9 cellular contexts compared by ENCODE assay signal in genomic region chr16:30895592-30896202, GRCh38. TPM values are rescaled to one million over a fixed set of nuclear protein-coding genes. Genes with fewer than 3 reads are reported as not detected.
DNase-seq lines count a peak whose midpoint lies in the region; ATAC-seq and TF ChIP-seq lines count a peak whose summit lies in the region.
"Had no signal": no experiment of that assay in that cellular context is flagged by ENCODE, and none has a peak within 500 bp of the region (broad histone marks: within the 10 kb centered on the region; RNA-seq: fewer than 3 reads in every experiment).

No MANE protein-coding gene starts in this region.

- H3K27me3 Mint-ChIP-seq in activated CD4-positive, alpha-beta memory T cell treated with anti-CD3 and anti-CD28 coated beads for 36 hours = no peaks in the 10 kb centered on the region
- H3K27me3 Mint-ChIP-seq in activated CD4-positive, alpha-beta memory T cell treated with anti-CD3 and anti-CD28 coated beads, Interleukin-2, amount 10 ng/mL, durations not matched to agents 7 days and 5 days = no peaks in the 10 kb centered on the region
- no peaks in the 10 kb centered on the region for H3K27me3 Mint-ChIP-seq in type B pancreatic cell

- peaks cover 39% of the 10 kb centered on the region for H3K4me1 Mint-ChIP-seq in activated CD4-positive, alpha-beta memory T cell treated with anti-CD3 and anti-CD28 coated beads for 36 hours (ENCODE audit: low read depth)
- peaks cover 49% of the 10 kb centered on the region for H3K4me1 Mint-ChIP-seq in activated CD4-positive, alpha-beta memory T cell treated with anti-CD3 and anti-CD28 coated beads, Interleukin-2, amount 10 ng/mL, durations not matched to agents 7 days and 5 days
- peaks cover 29% of the 10 kb centered on the region for H3K4me1 Mint-ChIP-seq in type B pancreatic cell (ENCODE audit: unreplicated experiment)

- CTCF ChIA-PET in activated CD4-positive, alpha-beta memory T cell treated with anti-CD3 and anti-CD28 coated beads for 36 hours (lab: Charles Lee) = interaction anchor here (3.8 kb wide), 1 partner anchor 51 kb away, joined by 21 read pairs; no protein-coding TSS in a partner anchor
- CTCF ChIA-PET in activated CD4-positive, alpha-beta memory T cell treated with anti-CD3 and anti-CD28 coated beads, Interleukin-2, amount 10 ng/mL, durations not matched to agents 7 days and 5 days (lab: Charles Lee) = interaction anchor here (1.0 to 1.7 kb wide), 2 partner anchors 21 to 51 kb away, joined by 5 read pairs; no protein-coding TSS in a partner anchor

- no peak for TF ChIP-seq CTCF in brain microvascular endothelial cell (IDR thresholded peaks at IDR 0.05; ENCODE audit: low read depth, low read length, missing control alignments)
- TF ChIP-seq CTCF in lung (IDR thresholded peaks at IDR 0.05; ENCODE audit: control extremely low read depth, extremely low read depth) = no peak
- no peak for TF ChIP-seq CTCF in type B pancreatic cell (conservative IDR thresholded peaks at IDR 0.05)

- 69 to 78% methylated on average over 27 of the region's 27 CpGs for WGBS in lung, 2 donors

- no peaks in the 10 kb centered on the region for H3K27me3 ChIP-seq in brain microvascular endothelial cell (replicated peaks)
- no peaks in the 10 kb centered on the region for H3K27me3 ChIP-seq in lung (ENCODE audit: control insufficient read depth, insufficient read depth)

- H3K9me3 Mint-ChIP-seq in activated CD4-positive, alpha-beta memory T cell treated with anti-CD3 and anti-CD28 coated beads for 36 hours = no peaks in the 10 kb centered on the region
- no peaks in the 10 kb centered on the region for H3K9me3 Mint-ChIP-seq in activated CD4-positive, alpha-beta memory T cell treated with anti-CD3 and anti-CD28 coated beads, Interleukin-2, amount 10 ng/mL, durations not matched to agents 7 days and 5 days
- no peaks in the 10 kb centered on the region for H3K9me3 Mint-ChIP-seq in type B pancreatic cell

- no peak overlapping the region for H3K27ac Mint-ChIP-seq in activated CD4-positive, alpha-beta memory T cell treated with anti-CD3 and anti-CD28 coated beads for 36 hours
- H3K27ac Mint-ChIP-seq in activated CD4-positive, alpha-beta memory T cell treated with anti-CD3 and anti-CD28 coated beads, Interleukin-2, amount 10 ng/mL, durations not matched to agents 7 days and 5 days = no peak overlapping the region
- H3K27ac Mint-ChIP-seq in type B pancreatic cell = peak overlapping the region; percentile 95

- peak overlapping the region; percentile 61 for H3K4me3 ChIP-seq in brain microvascular endothelial cell (ENCODE audit: low read depth, low read length)
- no peak overlapping the region for H3K4me3 ChIP-seq in lung

- peaks cover 9 to 21% of the 10 kb centered on the region in 2 donors for H3K4me1 ChIP-seq in lung (ENCODE audit: control insufficient read depth in 2 of 2, insufficient read depth in 2 of 2, low read length in 2 of 2)

- intact Hi-C loops in activated CD4-positive, alpha-beta memory T cell treated with anti-CD3 and anti-CD28 coated beads for 36 hours (cut with micrococcal nuclease) = loop anchor here (2.0 kb wide), 3 partner anchors 19 to 51 kb away; no protein-coding TSS in a partner anchor

- peaks cover 6% of the 10 kb centered on the region for H3K36me3 Mint-ChIP-seq in activated CD4-positive, alpha-beta memory T cell treated with anti-CD3 and anti-CD28 coated beads for 36 hours
- peaks cover 6% of the 10 kb centered on the region for H3K36me3 Mint-ChIP-seq in activated CD4-positive, alpha-beta memory T cell treated with anti-CD3 and anti-CD28 coated beads, Interleukin-2, amount 10 ng/mL, durations not matched to agents 7 days and 5 days (ENCODE audit: low read depth)
- peaks cover 4% of the 10 kb centered on the region for H3K36me3 Mint-ChIP-seq in type B pancreatic cell

- H3K36me3 ChIP-seq in brain microvascular endothelial cell (replicated peaks) = peaks cover under 1% of the 10 kb centered on the region
- H3K36me3 ChIP-seq in lung (ENCODE audit: control insufficient read depth in 2 of 2, insufficient read depth in 2 of 2, low read length in 2 of 2) = peaks cover 0 to 5% of the 10 kb centered on the region in 2 donors

- H3K9me3 ChIP-seq in lung (ENCODE audit: control insufficient read depth in 2 of 2, insufficient read depth in 1 of 2, low read length in 1 of 2) = peaks cover 0 to 3% of the 10 kb centered on the region in 2 donors

- in situ Hi-C loops in brain microvascular endothelial cell (cut with HindIII; ENCODE audit: low pct_ligation_motif_present, low sequenced_read_pairs) = loop anchor here (25.0 kb wide), 1 partner anchor 108 kb away; the partner anchor contains the start of gene ZNF629

- ATAC-seq in lung (ENCODE audit: insufficient read depth, low FRiP score) = no peak
- no peak for ATAC-seq in HG02885 (IDR thresholded peaks at IDR 0.05; ENCODE audit: poor library complexity, unreplicated experiment)
- ATAC-seq in HG03280 (IDR thresholded peaks at IDR 0.05; ENCODE audit: unreplicated experiment) = no peak

- peak overlapping the region; percentile 49 for H3K4me3 Mint-ChIP-seq in activated CD4-positive, alpha-beta memory T cell treated with anti-CD3 and anti-CD28 coated beads for 36 hours
- no peak overlapping the region for H3K4me3 Mint-ChIP-seq in activated CD4-positive, alpha-beta memory T cell treated with anti-CD3 and anti-CD28 coated beads, Interleukin-2, amount 10 ng/mL, durations not matched to agents 7 days and 5 days
- H3K4me3 Mint-ChIP-seq in type B pancreatic cell = peak overlapping the region; percentile 94

- H3K27ac ChIP-seq in brain microvascular endothelial cell (peak overlapping the region; percentile 84), lung (ENCODE audit: low read depth in 1 of 2, low read length in 1 of 2) (peak overlapping the region; percentile 91 to 94)

- no peak for DNase-seq in activated CD4-positive, alpha-beta memory T cell treated with anti-CD3 and anti-CD28 coated beads for 36 hours
- no peak for DNase-seq in activated CD4-positive, alpha-beta memory T cell treated with anti-CD3 and anti-CD28 coated beads, Interleukin-2, amount 10 ng/mL, durations not matched to agents 7 days and 5 days
- DNase-seq in brain microvascular endothelial cell = no peak
- DNase-seq in lung (ENCODE audit: low spot score) = no peak
- DNase-seq in type B pancreatic cell (ENCODE audit: extremely low spot score, unreplicated experiment) = no peak
- no peak for DNase-seq in NOMO-1 (lab: John Stamatoyannopoulos, UW; ENCODE audit: unreplicated experiment in 2 of 2)

- POLR2A ChIA-PET in activated CD4-positive, alpha-beta memory T cell treated with anti-CD3 and anti-CD28 coated beads for 36 hours (lab: Charles Lee) = interaction anchor here (1.0 kb wide), 1 partner anchor 284 kb away, joined by 3 read pairs; the partner anchor contains the start of gene FUS
- POLR2A ChIA-PET in activated CD4-positive, alpha-beta memory T cell treated with anti-CD3 and anti-CD28 coated beads, Interleukin-2, amount 10 ng/mL, durations not matched to agents 7 days and 5 days (lab: Charles Lee) = interaction anchor here (3.5 kb wide), 1 partner anchor 21 kb away, joined by 20 read pairs; no protein-coding TSS in a partner anchor

RNA-seq across cellular contexts. Expression of gene CTF1, which starts 0.7 kb away (rescaled TPM):
- under 1 TPM; 0.22 to 0.43 TPM for total RNA-seq in activated CD4-positive, alpha-beta memory T cell treated with anti-CD3 and anti-CD28 coated beads for 36 hours
- total RNA-seq in activated CD4-positive, alpha-beta memory T cell treated with anti-CD3 and anti-CD28 coated beads, Interleukin-2, amount 10 ng/mL, durations not matched to agents 7 days and 5 days = under 1 TPM; 0.20 to 0.25 TPM
- total RNA-seq in lung (1 to 10 TPM; 4.7 to 9.8 TPM), type B pancreatic cell (ENCODE audit: low replicate concordance) (2.5 and 3.1 TPM in 2 replicates)
- 1 to 10 TPM; 3.3 to 5.6 TPM for polyA plus RNA-seq in lung
- total RNA-seq: occipital lobe had no signal

RNA-seq across cellular contexts. Expression of gene BCL7C, which starts 1.8 kb away (rescaled TPM):
- 10 to 100 TPM; 25.6 to 25.7 TPM for total RNA-seq in activated CD4-positive, alpha-beta memory T cell treated with anti-CD3 and anti-CD28 coated beads for 36 hours
- total RNA-seq in activated CD4-positive, alpha-beta memory T cell treated with anti-CD3 and anti-CD28 coated beads, Interleukin-2, amount 10 ng/mL, durations not matched to agents 7 days and 5 days = 10 to 100 TPM; 22.3 to 23.5 TPM
- total RNA-seq in lung (10 to 100 TPM; 25.7 to 30.9 TPM), type B pancreatic cell (ENCODE audit: low replicate concordance) (26.3 and 35.0 TPM in 2 replicates)
- polyA plus RNA-seq in lung = 10 to 100 TPM; 18.2 to 51.8 TPM

RNA-seq across cellular contexts. Expression of gene FBXL19, which starts 27.7 kb away (rescaled TPM):
- total RNA-seq in activated CD4-positive, alpha-beta memory T cell treated with anti-CD3 and anti-CD28 coated beads for 36 hours = 10 to 100 TPM; 21.0 to 22.2 TPM
- total RNA-seq in activated CD4-positive, alpha-beta memory T cell treated with anti-CD3 and anti-CD28 coated beads, Interleukin-2, amount 10 ng/mL, durations not matched to agents 7 days and 5 days = 10 to 100 TPM; 25.8 to 27.2 TPM
- total RNA-seq in lung (10 to 100 TPM; 10.6 to 17.3 TPM), type B pancreatic cell (ENCODE audit: low replicate concordance) (29.0 and 46.4 TPM in 2 replicates)
- polyA plus RNA-seq in lung = 10 to 100 TPM; 10.3 to 15.8 TPM

RNA-seq across cellular contexts. Expression of gene ORAI3, which starts 53.2 kb away (rescaled TPM):
- 1 to 10 TPM; 9.6 to 9.7 TPM for total RNA-seq in activated CD4-positive, alpha-beta memory T cell treated with anti-CD3 and anti-CD28 coated beads for 36 hours
- 10 to 100 TPM; 30.3 to 33.6 TPM for total RNA-seq in activated CD4-positive, alpha-beta memory T cell treated with anti-CD3 and anti-CD28 coated beads, Interleukin-2, amount 10 ng/mL, durations not matched to agents 7 days and 5 days
- total RNA-seq in lung = 10 to 100 TPM; 23.9 to 27.4 TPM
- polyA plus RNA-seq in lung = 10 to 100 TPM; 20.2 to 23.3 TPM
- 18.7 and 19.4 TPM in 2 replicates for total RNA-seq in type B pancreatic cell (ENCODE audit: low replicate concordance)
